Comparison of ENCODE assay signal across 1 cellular context in genomic region chr6:14382381-14383236, GRCh38.
A peak's percentile ranks its signal among the peaks of the same experiment; 100 is the strongest.
TF ChIP-seq lines count a peak whose summit lies in the region.

No MANE protein-coding gene starts in this region.

TF ChIP-seq in GM12878, 131 proteins besides CTCF, POLR2A, EP300 and RAD21 (continued from another document):
- TF ChIP-seq, protein P1, sequence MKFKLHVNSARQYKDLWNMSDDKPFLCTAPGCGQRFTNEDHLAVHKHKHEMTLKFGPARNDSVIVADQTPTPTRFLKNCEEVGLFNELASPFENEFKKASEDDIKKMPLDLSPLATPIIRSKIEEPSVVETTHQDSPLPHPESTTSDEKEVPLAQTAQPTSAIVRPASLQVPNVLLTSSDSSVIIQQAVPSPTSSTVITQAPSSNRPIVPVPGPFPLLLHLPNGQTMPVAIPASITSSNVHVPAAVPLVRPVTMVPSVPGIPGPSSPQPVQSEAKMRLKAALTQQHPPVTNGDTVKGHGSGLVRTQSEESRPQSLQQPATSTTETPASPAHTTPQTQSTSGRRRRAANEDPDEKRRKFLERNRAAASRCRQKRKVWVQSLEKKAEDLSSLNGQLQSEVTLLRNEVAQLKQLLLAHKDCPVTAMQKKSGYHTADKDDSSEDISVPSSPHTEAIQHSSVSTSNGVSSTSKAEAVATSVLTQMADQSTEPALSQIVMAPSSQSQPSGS (IDR thresholded peaks at IDR 0.05; ENCODE audit: low read length), result no peak
- TF ChIP-seq RELA (IDR thresholded peaks at IDR 0.05; ENCODE audit: borderline replicate concordance, partially characterized antibody) (no peak), PAX8 (IDR thresholded peaks at IDR 0.05) (no peak), JUNB (IDR thresholded peaks at IDR 0.05) (no peak), SIX5 (IDR thresholded peaks at IDR 0.05; ENCODE audit: low read depth, low read length, severe bottlenecking) (no peak), NFYA (IDR thresholded peaks at IDR 0.05; ENCODE audit: borderline replicate concordance, low read depth, low read length) (no peak), ETV6 (conservative IDR thresholded peaks at IDR 0.05 in 1 of 2, IDR thresholded peaks at IDR 0.05 in 1 of 2; ENCODE audit: borderline replicate concordance in 1 of 2, low read depth in 1 of 2) (peak in 1 of 2 experiments; percentile 95; a peak in 2 of 4 replicates), USF1 (IDR thresholded peaks at IDR 0.05; ENCODE audit: borderline replicate concordance, extremely low read length, insufficient read depth, low read depth, low read length) (no peak), IKZF2 (IDR thresholded peaks at IDR 0.05) (peak in 1 of 2 experiments; percentile 44; a peak in 1 of 4 replicates), BHLHE40 (IDR thresholded peaks at IDR 0.05; ENCODE audit: borderline replicate concordance in 1 of 2, low read depth in 2 of 2, low read length in 1 of 2) (no peak), PAX5 (IDR thresholded peaks at IDR 0.05; ENCODE audit: borderline replicate concordance, low read depth, low read length) (no peak), CBFB (IDR thresholded peaks at IDR 0.05; ENCODE audit: low read depth) (no peak)
- TF ChIP-seq, protein P2, sequence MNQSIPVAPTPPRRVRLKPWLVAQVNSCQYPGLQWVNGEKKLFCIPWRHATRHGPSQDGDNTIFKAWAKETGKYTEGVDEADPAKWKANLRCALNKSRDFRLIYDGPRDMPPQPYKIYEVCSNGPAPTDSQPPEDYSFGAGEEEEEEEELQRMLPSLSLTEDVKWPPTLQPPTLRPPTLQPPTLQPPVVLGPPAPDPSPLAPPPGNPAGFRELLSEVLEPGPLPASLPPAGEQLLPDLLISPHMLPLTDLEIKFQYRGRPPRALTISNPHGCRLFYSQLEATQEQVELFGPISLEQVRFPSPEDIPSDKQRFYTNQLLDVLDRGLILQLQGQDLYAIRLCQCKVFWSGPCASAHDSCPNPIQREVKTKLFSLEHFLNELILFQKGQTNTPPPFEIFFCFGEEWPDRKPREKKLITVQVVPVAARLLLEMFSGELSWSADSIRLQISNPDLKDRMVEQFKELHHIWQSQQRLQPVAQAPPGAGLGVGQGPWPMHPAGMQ (IDR thresholded peaks at IDR 0.05; ENCODE audit: borderline replicate concordance), result no peak
- TF ChIP-seq, protein P3, sequence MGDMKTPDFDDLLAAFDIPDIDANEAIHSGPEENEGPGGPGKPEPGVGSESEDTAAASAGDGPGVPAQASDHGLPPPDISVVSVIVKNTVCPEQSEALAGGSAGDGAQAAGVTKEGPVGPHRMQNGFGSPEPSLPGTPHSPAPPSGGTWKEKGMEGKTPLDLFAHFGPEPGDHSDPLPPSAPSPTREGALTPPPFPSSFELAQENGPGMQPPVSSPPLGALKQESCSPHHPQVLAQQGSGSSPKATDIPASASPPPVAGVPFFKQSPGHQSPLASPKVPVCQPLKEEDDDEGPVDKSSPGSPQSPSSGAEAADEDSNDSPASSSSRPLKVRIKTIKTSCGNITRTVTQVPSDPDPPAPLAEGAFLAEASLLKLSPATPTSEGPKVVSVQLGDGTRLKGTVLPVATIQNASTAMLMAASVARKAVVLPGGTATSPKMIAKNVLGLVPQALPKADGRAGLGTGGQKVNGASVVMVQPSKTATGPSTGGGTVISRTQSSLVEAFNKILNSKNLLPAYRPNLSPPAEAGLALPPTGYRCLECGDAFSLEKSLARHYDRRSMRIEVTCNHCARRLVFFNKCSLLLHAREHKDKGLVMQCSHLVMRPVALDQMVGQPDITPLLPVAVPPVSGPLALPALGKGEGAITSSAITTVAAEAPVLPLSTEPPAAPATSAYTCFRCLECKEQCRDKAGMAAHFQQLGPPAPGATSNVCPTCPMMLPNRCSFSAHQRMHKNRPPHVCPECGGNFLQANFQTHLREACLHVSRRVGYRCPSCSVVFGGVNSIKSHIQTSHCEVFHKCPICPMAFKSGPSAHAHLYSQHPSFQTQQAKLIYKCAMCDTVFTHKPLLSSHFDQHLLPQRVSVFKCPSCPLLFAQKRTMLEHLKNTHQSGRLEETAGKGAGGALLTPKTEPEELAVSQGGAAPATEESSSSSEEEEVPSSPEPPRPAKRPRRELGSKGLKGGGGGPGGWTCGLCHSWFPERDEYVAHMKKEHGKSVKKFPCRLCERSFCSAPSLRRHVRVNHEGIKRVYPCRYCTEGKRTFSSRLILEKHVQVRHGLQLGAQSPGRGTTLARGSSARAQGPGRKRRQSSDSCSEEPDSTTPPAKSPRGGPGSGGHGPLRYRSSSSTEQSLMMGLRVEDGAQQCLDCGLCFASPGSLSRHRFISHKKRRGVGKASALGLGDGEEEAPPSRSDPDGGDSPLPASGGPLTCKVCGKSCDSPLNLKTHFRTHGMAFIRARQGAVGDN (IDR thresholded peaks at IDR 0.05), result no peak
- TF ChIP-seq, protein P4, sequence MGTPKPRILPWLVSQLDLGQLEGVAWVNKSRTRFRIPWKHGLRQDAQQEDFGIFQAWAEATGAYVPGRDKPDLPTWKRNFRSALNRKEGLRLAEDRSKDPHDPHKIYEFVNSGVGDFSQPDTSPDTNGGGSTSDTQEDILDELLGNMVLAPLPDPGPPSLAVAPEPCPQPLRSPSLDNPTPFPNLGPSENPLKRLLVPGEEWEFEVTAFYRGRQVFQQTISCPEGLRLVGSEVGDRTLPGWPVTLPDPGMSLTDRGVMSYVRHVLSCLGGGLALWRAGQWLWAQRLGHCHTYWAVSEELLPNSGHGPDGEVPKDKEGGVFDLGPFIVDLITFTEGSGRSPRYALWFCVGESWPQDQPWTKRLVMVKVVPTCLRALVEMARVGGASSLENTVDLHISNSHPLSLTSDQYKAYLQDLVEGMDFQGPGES (IDR thresholded peaks at IDR 0.05), result no peak
